In the genomic region with DNA sequence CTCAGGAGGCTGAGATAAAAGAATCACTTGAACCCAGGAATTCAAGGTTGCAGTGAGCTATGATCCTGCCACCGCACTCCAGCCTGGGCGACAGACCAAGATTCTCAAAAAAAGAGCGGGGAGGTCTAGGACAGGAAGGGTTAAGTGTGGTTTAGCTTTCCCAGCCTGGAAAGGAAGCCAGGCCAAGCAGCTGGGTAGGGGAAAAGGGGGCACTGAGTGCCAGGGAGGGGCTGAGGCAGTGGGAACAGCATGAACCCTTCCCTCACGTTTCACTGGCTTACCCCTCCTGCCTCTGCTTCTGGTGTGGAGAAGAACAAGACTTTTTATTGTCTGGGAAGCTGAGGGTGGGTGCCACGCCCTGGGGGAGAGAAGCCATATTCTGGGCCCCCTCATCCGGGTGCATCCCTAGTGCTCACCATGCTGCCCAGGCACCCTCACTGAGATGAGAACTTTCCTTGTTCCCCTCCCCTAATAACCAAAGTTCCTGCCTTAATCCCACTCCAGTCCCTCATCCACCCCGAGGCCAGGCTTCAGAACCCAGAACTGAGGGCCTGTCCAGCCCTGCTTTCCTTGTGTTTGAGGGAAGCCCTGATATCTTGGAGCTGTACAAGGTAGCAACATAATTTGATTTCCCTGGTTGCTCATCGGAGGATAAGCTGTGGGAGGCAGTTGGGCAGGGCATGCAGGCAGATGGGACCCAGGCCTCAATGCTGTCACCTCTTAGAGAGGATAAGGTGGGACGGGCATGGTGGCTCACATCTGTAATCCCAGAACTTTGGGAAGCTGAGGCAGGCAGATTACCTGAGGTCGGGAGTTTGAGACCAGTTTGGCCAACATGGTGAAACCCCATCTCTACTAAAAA, we compare ENCODE assay signal across 14 cellular contexts. TPM values are rescaled to one million over a fixed set of nuclear protein-coding genes. Genes with fewer than 3 reads are reported as not detected.
DNase-seq lines count a peak whose midpoint lies in the region; ATAC-seq and TF ChIP-seq lines count a peak whose summit lies in the region.
"Had no signal": no experiment of that assay in that cellular context is flagged by ENCODE, and none has a peak within 500 bp of the region (broad histone marks: within the 10 kb centered on the region; RNA-seq: fewer than 3 reads in every experiment).

No MANE protein-coding gene starts in this region.

- H3K4me2 ChIP-seq in parathyroid adenoma (ENCODE audit: low read length), result no peak overlapping the region
- H3K4me2 ChIP-seq: BLaER1 had no signal

- CTCF ChIA-PET in A673 (lab: Charles Lee), result interaction anchor here (0.5 kb wide), 1 partner anchor 20 kb away, joined by 6 read pairs; no protein-coding TSS in a partner anchor

- peak overlapping the region; percentile 4 for H3K27ac ChIP-seq in A673 (ENCODE audit: low read depth, low read length, poor library complexity, severe bottlenecking)
- H3K27ac ChIP-seq in effector memory CD4-positive, alpha-beta T cell (ENCODE audit: insufficient read depth, low read length, poor library complexity, severe bottlenecking), result peak overlapping the region; percentile 22
- peak overlapping the region; percentile 7 for H3K27ac ChIP-seq in parathyroid adenoma
- H3K27ac ChIP-seq: BLaER1 had no signal

- no peak for ATAC-seq in HG02852 (IDR thresholded peaks at IDR 0.05; ENCODE audit: unreplicated experiment)

- POLR2A ChIA-PET in A673 (lab: Charles Lee; ENCODE audit: low non-redundant PET), result interaction anchor here (0.6 to 0.8 kb wide), 2 partner anchors 46 to 638 kb away, joined by 3 read pairs; no protein-coding TSS in a partner anchor

- H2AFZ ChIP-seq in parathyroid adenoma, result no peak overlapping the region
- H2AFZ ChIP-seq: PC-9 had no signal

- H3K9me3 ChIP-seq in A673 (ENCODE audit: low read depth, low read length, poor library complexity, severe bottlenecking) (no peaks in the 10 kb centered on the region), parathyroid adenoma (ENCODE audit: control insufficient read depth, low read length) (no peaks in the 10 kb centered on the region)
- H3K9me3 ChIP-seq in effector memory CD4-positive, alpha-beta T cell (ENCODE audit: control insufficient read depth, low read length), result no peaks in the 10 kb centered on the region
- H3K9me3 ChIP-seq: BLaER1 had no signal

- H3K4me3 ChIP-seq in A673 (ENCODE audit: low read depth, low read length, poor library complexity, severe bottlenecking), result no peak overlapping the region
- H3K4me3 ChIP-seq in effector memory CD4-positive, alpha-beta T cell (ENCODE audit: insufficient read depth, low read depth, low read length, poor library complexity, severe bottlenecking), result no peak overlapping the region
- H3K4me3 ChIP-seq in parathyroid adenoma (ENCODE audit: low read depth, low read length), result no peak overlapping the region
- H3K4me3 ChIP-seq: BLaER1, PC-9 had no signal

- H3K79me2 ChIP-seq in parathyroid adenoma, result peaks cover 12% of the 10 kb centered on the region

- TF ChIP-seq CTCF in A673 (conservative IDR thresholded peaks at IDR 0.05; ENCODE audit: low read depth, low read length) (no peak), parathyroid adenoma (IDR thresholded peaks at IDR 0.05) (no peak)

- BruUV-seq in A673 (replicated peaks; lab: Mats Ljungman, UMichigan), result no TSS peak

- DNase-seq in A673 (ENCODE audit: low spot score) (no peak), NCI-H82 treated with DMSO at 0.1 percent for 48 hours (lab: John Stamatoyannopoulos, UW; ENCODE audit: unreplicated experiment) (peak; percentile 44), activated gamma-delta T cell treated with Interleukin-2 at 50 U/mL for 16 hours (no peak), NOMO-1 treated with DMSO at 0.1 percent for 48 hours (lab: John Stamatoyannopoulos, UW; ENCODE audit: unreplicated experiment) (no peak), OCI-M2 (lab: John Stamatoyannopoulos, UW; ENCODE audit: unreplicated experiment) (no peak)
- no peak for DNase-seq in effector memory CD4-positive, alpha-beta T cell
- DNase-seq: KG1, NCI-H2029 treated with DMSO at 0.1 percent for 48 hours, PC-9 had no signal

- H3K4me1 ChIP-seq in A673 (ENCODE audit: insufficient read depth, low read length, poor library complexity, severe bottlenecking) (peaks cover 25% of the 10 kb centered on the region), parathyroid adenoma (peaks cover 5% of the 10 kb centered on the region)
- peaks cover 15% of the 10 kb centered on the region for H3K4me1 ChIP-seq in effector memory CD4-positive, alpha-beta T cell (ENCODE audit: control insufficient read depth, insufficient read depth, low read length, poor library complexity, severe bottlenecking)

- intact Hi-C loops in A673 (cut with micrococcal nuclease; ENCODE audit: unreplicated experiment), result no loop called here

- H3K9ac ChIP-seq in parathyroid adenoma, result no peak overlapping the region
- H3K9ac ChIP-seq: BLaER1 had no signal

- H3K36me3 ChIP-seq in A673 (ENCODE audit: insufficient read depth, low read length, poor library complexity, severe bottlenecking) (no peaks in the 10 kb centered on the region), parathyroid adenoma (ENCODE audit: control insufficient read depth, insufficient read depth, low read length) (no peaks in the 10 kb centered on the region)
- H3K36me3 ChIP-seq in effector memory CD4-positive, alpha-beta T cell (ENCODE audit: control insufficient read depth, insufficient read depth, low read length), result peaks cover 2% of the 10 kb centered on the region
- H3K36me3 ChIP-seq: BLaER1 had no signal

- no peaks in the 10 kb centered on the region for H3K27me3 ChIP-seq in A673 (replicated peaks; ENCODE audit: insufficient read depth, low read depth, low read length, poor library complexity)
- no peaks in the 10 kb centered on the region for H3K27me3 ChIP-seq in effector memory CD4-positive, alpha-beta T cell (replicated peaks; ENCODE audit: control insufficient read depth, insufficient read depth, low read length, poor library complexity, severe bottlenecking)
- H3K27me3 ChIP-seq in parathyroid adenoma (ENCODE audit: control insufficient read depth, insufficient read depth, low read length), result no peaks in the 10 kb centered on the region

RNA-seq across cellular contexts. Expression of a gene that starts 2.0 kb away (rescaled TPM):
- 204 and 225 TPM in 2 replicates for total RNA-seq in A673 (2021)

RNA-seq across cellular contexts. Expression of a gene that starts 30.2 kb away (rescaled TPM):
- 90.0 and 92.5 TPM in 2 replicates for total RNA-seq in A673 (2021)

RNA-seq across cellular contexts. Expression of a gene that starts 40.9 kb away (rescaled TPM):
- total RNA-seq in A673 (2021), result 0.77 and 0.92 TPM in 2 replicates

RNA-seq across cellular contexts. Expression of a gene that starts 51.5 kb away (rescaled TPM):
- 0.47 and 0.66 TPM in 2 replicates for total RNA-seq in A673 (2021)
- total RNA-seq: glomerular endothelial cell, lung microvascular endothelial cell had no signal

RNA-seq across cellular contexts. Expression of a gene that starts 57.9 kb away (rescaled TPM):
- 52.0 and 63.6 TPM in 2 replicates for total RNA-seq in A673 (2021)
